Comparison of ENCODE assay signal across 7 cellular contexts in the genomic region with DNA sequence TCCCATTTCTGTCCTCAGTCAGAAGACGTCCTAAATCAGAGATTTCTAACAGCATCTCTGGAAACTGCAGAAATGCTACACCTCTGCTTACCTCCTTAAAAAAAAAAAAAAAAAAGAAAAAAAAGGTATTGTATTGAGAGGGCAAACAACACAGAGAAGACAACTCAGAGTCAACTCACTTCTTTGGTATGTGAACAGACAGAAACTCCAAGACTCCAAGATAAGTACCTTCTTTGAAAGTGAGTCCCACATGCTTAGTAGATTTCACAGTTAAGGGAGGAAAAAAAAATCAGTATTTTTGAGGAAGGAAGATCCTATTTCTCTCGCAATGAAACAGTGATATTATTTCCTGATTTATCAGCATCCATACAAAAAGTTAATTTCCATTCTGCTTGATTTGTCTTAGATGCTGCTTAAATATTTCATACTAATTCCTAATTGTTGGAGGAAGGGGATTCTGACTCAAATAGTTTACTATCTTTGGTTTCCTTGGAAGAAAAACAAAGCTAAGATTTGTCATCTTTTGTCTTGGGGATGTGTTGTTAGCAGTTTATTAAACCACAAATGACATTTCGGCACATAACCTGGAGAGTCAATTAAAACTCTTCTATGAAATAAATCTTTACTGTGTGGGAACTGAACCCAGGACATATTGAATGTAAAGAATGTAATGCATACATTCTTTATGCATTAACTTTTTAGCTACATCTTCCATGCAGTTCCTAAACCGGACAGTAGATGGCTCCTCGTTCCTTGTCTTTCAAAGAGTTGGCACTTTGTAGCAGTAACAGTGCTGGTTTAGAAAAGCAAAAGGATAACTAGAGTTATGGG. TPM values are rescaled to one million over a fixed set of nuclear protein-coding genes. Genes with fewer than 3 reads are reported as not detected.
DNase-seq lines count a peak whose midpoint lies in the region; ATAC-seq and TF ChIP-seq lines count a peak whose summit lies in the region.

No MANE protein-coding gene starts in this region.

- DNase-seq in GDM1 (lab: John Stamatoyannopoulos, UW) (peak; percentile 55), NAMALWA (ENCODE audit: low spot score) (peak; percentile 93), SKM-1 treated with dmso at 0.1 percent for 144 hours (lab: John Stamatoyannopoulos, UW; ENCODE audit: unreplicated experiment) (peak; percentile 70), ascending aorta (ENCODE audit: low spot score in 2 of 2) (peak in 1 of 2 donors; percentile 81), iPS-NIHi11 (ENCODE audit: low spot score) (peak; percentile 43)
- peak; percentile 35 to 90 (median 64) for DNase-seq in stimulated activated CD4-positive, alpha-beta T cell treated with anti-CD3 and anti-CD28 coated beads, Interleukin-12 subunit alpha, Interleukin-12 subunit beta, amount 100 ng/mL, for 48 hours (ENCODE audit: low read depth in 2 of 3, low spot score in 1 of 3)

- intact Hi-C loops in ascending aorta (cut with DNase I) = loop anchor here (1.0 kb wide), 2 partner anchors 377 to 801 kb away; no protein-coding TSS in a partner anchor

- no peak for ATAC-seq in GM21529 (IDR thresholded peaks at IDR 0.05; ENCODE audit: unreplicated experiment)

- no peaks in the 10 kb centered on the region for H3K36me3 ChIP-seq in ascending aorta

- no peaks in the 10 kb centered on the region for H3K27me3 ChIP-seq in ascending aorta

- H3K27ac ChIP-seq in ascending aorta = no peak overlapping the region

- H3K9me3 ChIP-seq in ascending aorta = no peaks in the 10 kb centered on the region

- TF ChIP-seq CTCF in ascending aorta (IDR thresholded peaks at IDR 0.05) = peak; percentile 79 to 94 (median 90)

- no peaks in the 10 kb centered on the region for H3K4me1 ChIP-seq in ascending aorta

- H3K4me3 ChIP-seq in ascending aorta = no peak overlapping the region

RNA-seq across cellular contexts. Expression of a gene that starts 4.7 kb away (rescaled TPM):
- 8.4 TPM for total RNA-seq in ascending aorta
